10 cellular contexts compared by ENCODE assay signal in genomic region chr19:12695514-12695913, GRCh38. TPM values are rescaled to one million over a fixed set of nuclear protein-coding genes. Genes with fewer than 3 reads are reported as not detected.
DNase-seq lines count a peak whose midpoint lies in the region; ATAC-seq and TF ChIP-seq lines count a peak whose summit lies in the region.
"Had no signal": no experiment of that assay in that cellular context is flagged by ENCODE, and none has a peak within 500 bp of the region (broad histone marks: within the 10 kb centered on the region; RNA-seq: fewer than 3 reads in every experiment).

No MANE protein-coding gene starts in this region.

- no peaks in the 10 kb centered on the region for H3K27me3 ChIP-seq in DOHH2 (ENCODE audit: control insufficient read depth, low read length)
- H3K27me3 ChIP-seq in OCI-LY1 (ENCODE audit: insufficient read depth, low read length): no peaks in the 10 kb centered on the region
- H3K27me3 ChIP-seq in parathyroid adenoma (ENCODE audit: control insufficient read depth, insufficient read depth, low read length): no peaks in the 10 kb centered on the region

- H3K4me1 Mint-ChIP-seq in endothelial cell (ENCODE audit: unreplicated experiment): peaks cover 3% of the 10 kb centered on the region

- peaks cover 10% of the 10 kb centered on the region for H3K36me3 Mint-ChIP-seq in endothelial cell (ENCODE audit: low read depth, unreplicated experiment)

- peaks cover 31% of the 10 kb centered on the region for H3K4me1 ChIP-seq in DOHH2 (ENCODE audit: control insufficient read depth, low read length)
- peaks cover 20% of the 10 kb centered on the region for H3K4me1 ChIP-seq in OCI-LY1 (ENCODE audit: insufficient read depth, low read length, severe bottlenecking)
- H3K4me1 ChIP-seq in parathyroid adenoma: no peaks in the 10 kb centered on the region

- H3K9me2 ChIP-seq in DOHH2 (replicated peaks; ENCODE audit: control insufficient read depth, low read length) (no peaks in the 10 kb centered on the region), OCI-LY1 (ENCODE audit: low read depth, low read length) (no peaks in the 10 kb centered on the region)

- H3K27ac ChIP-seq in DOHH2 (ENCODE audit: low read depth, low read length) (no peak overlapping the region), OCI-LY1 (ENCODE audit: low read depth, low read length, poor library complexity, severe bottlenecking) (no peak overlapping the region), parathyroid adenoma (no peak overlapping the region)

- H3K27ac Mint-ChIP-seq in endothelial cell (ENCODE audit: unreplicated experiment): no peak overlapping the region

- peak overlapping the region; percentile 72 for H3K9ac ChIP-seq in OCI-LY1 (ENCODE audit: low read length)
- no peak overlapping the region for H3K9ac ChIP-seq in parathyroid adenoma

- peak overlapping the region; percentile 69 for H3K4me3 Mint-ChIP-seq in endothelial cell (ENCODE audit: unreplicated experiment)

- H4K20me1 ChIP-seq in DOHH2 (ENCODE audit: control insufficient read depth, insufficient read depth, low read depth, low read length) (no peaks in the 10 kb centered on the region), OCI-LY1 (ENCODE audit: insufficient read depth, low read length) (no peaks in the 10 kb centered on the region)

- TF ChIP-seq CTCF in DOHH2 (IDR thresholded peaks at IDR 0.05; ENCODE audit: low read depth, low read length, poor library complexity, severe bottlenecking) (no peak), OCI-LY1 (IDR thresholded peaks at IDR 0.05; ENCODE audit: low read length) (no peak), endothelial cell (IDR thresholded peaks at IDR 0.05; ENCODE audit: unreplicated experiment) (no peak), parathyroid adenoma (IDR thresholded peaks at IDR 0.05) (no peak)

- H3K36me3 ChIP-seq in DOHH2 (ENCODE audit: control insufficient read depth, low read length): peaks cover 13% of the 10 kb centered on the region
- H3K36me3 ChIP-seq in OCI-LY1 (ENCODE audit: insufficient read depth, low read length): peaks cover 22% of the 10 kb centered on the region; the same call in 1 of the 2 replicates
- H3K36me3 ChIP-seq in parathyroid adenoma (ENCODE audit: control insufficient read depth, insufficient read depth, low read length): no peaks in the 10 kb centered on the region

- H3K27me3 Mint-ChIP-seq in endothelial cell (ENCODE audit: unreplicated experiment): peaks cover 8% of the 10 kb centered on the region

- peak overlapping the region; percentile 94 for H3K4me2 ChIP-seq in DOHH2 (ENCODE audit: low read length)
- peak overlapping the region; percentile 89 for H3K4me2 ChIP-seq in OCI-LY1 (ENCODE audit: low read length)
- peak overlapping the region; percentile 72 for H3K4me2 ChIP-seq in parathyroid adenoma (ENCODE audit: low read length)

- no peak overlapping the region for H2AFZ ChIP-seq in OCI-LY1 (ENCODE audit: low read length)
- H2AFZ ChIP-seq in parathyroid adenoma: peak overlapping the region; percentile 99

- peak overlapping the region; percentile 86 for H3K4me3 ChIP-seq in DOHH2 (ENCODE audit: low read length)
- peak overlapping the region; percentile 80 for H3K4me3 ChIP-seq in OCI-LY1 (ENCODE audit: low read depth, low read length, poor library complexity, severe bottlenecking)
- peak overlapping the region; percentile 68 for H3K4me3 ChIP-seq in parathyroid adenoma (ENCODE audit: low read depth, low read length)

- ATAC-seq in GM18502 (IDR thresholded peaks at IDR 0.05; ENCODE audit: poor library complexity, unreplicated experiment): no peak

- H3F3A ChIP-seq in DOHH2 (ENCODE audit: control insufficient read depth, insufficient read depth) (peaks cover 24% of the 10 kb centered on the region), OCI-LY1 (ENCODE audit: insufficient read depth, low read length) (peaks cover 7% of the 10 kb centered on the region; the same call in 1 of the 2 replicates)

- DNase-seq in endothelial cell (ENCODE audit: low spot score) (no peak), NCI-H146 treated with DMSO at 0.1 percent for 48 hours (lab: John Stamatoyannopoulos, UW; ENCODE audit: unreplicated experiment) (no peak), NCI-H1694 (lab: John Stamatoyannopoulos, UW) (no peak), HuH-7.5 (ENCODE audit: low spot score) (no peak)
- DNase-seq: central memory CD4-positive, alpha-beta T cell; NCI-H2081 treated with DMSO at 0.1 percent for 48 hours had no signal

- H3K79me2 ChIP-seq in DOHH2 (ENCODE audit: control insufficient read depth, low read length) (peaks cover 4% of the 10 kb centered on the region), OCI-LY1 (ENCODE audit: insufficient read depth, low read length) (no peaks in the 10 kb centered on the region), parathyroid adenoma (no peaks in the 10 kb centered on the region)

- no peaks in the 10 kb centered on the region for H3K9me3 ChIP-seq in DOHH2 (ENCODE audit: control insufficient read depth, insufficient read depth, low read length)
- H3K9me3 ChIP-seq in OCI-LY1 (ENCODE audit: low read length): no peaks in the 10 kb centered on the region
- H3K9me3 ChIP-seq in parathyroid adenoma (ENCODE audit: control insufficient read depth, low read length): no peaks in the 10 kb centered on the region

- no peaks in the 10 kb centered on the region for H3K9me3 Mint-ChIP-seq in endothelial cell (ENCODE audit: unreplicated experiment)

RNA-seq across cellular contexts. Expression of gene FBXW9, which starts 0.9 kb away (rescaled TPM):
- 8.0 TPM for total RNA-seq in endothelial cell (ENCODE audit: unreplicated experiment)

RNA-seq across cellular contexts. Expression of gene GNG14, which starts 7.7 kb away (rescaled TPM):
- not detected for total RNA-seq in endothelial cell (ENCODE audit: unreplicated experiment)

RNA-seq across cellular contexts. Expression of gene DHPS, which starts 13.8 kb away (rescaled TPM):
- 55.3 TPM for total RNA-seq in endothelial cell (ENCODE audit: unreplicated experiment)

RNA-seq across cellular contexts. Expression of gene TNPO2, which starts 28.2 kb away (rescaled TPM):
- total RNA-seq in endothelial cell (ENCODE audit: unreplicated experiment): 68.1 TPM

RNA-seq across cellular contexts. Expression of gene WDR83, which starts 28.9 kb away (rescaled TPM):
- 13.2 TPM for total RNA-seq in endothelial cell (ENCODE audit: unreplicated experiment)
